7 cellular contexts compared by ENCODE assay signal in the genomic region with DNA sequence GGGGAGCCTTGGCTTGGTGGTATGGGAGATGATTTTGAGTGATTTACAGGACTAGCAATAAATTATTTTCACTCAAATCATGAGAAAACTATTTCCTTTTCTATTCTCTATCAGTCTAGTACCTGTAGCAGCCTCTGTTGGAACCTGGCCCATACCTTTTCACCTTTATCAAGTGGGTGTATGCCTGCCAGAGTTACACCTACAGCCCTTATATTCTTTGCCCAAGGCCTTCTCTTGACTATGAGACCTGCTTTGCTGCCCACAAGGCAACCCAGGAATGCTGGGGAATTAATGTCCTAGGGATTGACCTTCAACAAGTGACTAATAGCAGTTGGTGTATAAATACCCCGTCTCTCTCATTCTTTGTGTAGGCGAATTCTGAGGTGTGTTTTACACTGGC. TPM values are rescaled to one million over a fixed set of nuclear protein-coding genes. Genes with fewer than 3 reads are reported as not detected.
"Had no signal": no experiment of that assay in that cellular context is flagged by ENCODE, and none has a peak within 500 bp of the region (broad histone marks: within the 10 kb centered on the region; RNA-seq: fewer than 3 reads in every experiment).

No MANE protein-coding gene starts in this region.

- H3K9ac ChIP-seq: GM23248 had no signal

- DNase-seq: GM23248, GOT3, H7, HFFc6 had no signal

- H3K27ac Mint-ChIP-seq: HFFc6, IgD-negative memory B cell had no signal

- H3K4me3 Mint-ChIP-seq: HFFc6, IgD-negative memory B cell had no signal

- H3K36me3 ChIP-seq: HAP-1 had no signal

- H2AFZ ChIP-seq: GM23248 had no signal

- H3K27me3 Mint-ChIP-seq: IgD-negative memory B cell had no signal

- H3K4me1 Mint-ChIP-seq: IgD-negative memory B cell had no signal

- H3K27ac ChIP-seq: GM23248, HL-60 had no signal

- H3K9me3 Mint-ChIP-seq: HFFc6, IgD-negative memory B cell had no signal

- H3K9me3 ChIP-seq: HAP-1 had no signal

- H3K4me3 ChIP-seq: GM23248, HAP-1 had no signal

RNA-seq across cellular contexts. Expression of a gene that starts 20.0 kb away (rescaled TPM):
- total RNA-seq: GM23248 had no signal
